ENCODE assay signal across 8 cellular contexts in genomic region chr1:156892190-156893047, GRCh38. TPM values are rescaled to one million over a fixed set of nuclear protein-coding genes. Genes with fewer than 3 reads are reported as not detected.
A peak's percentile ranks its signal among the peaks of the same experiment; 100 is the strongest.
DNase-seq lines count a peak whose midpoint lies in the region; ATAC-seq, FAIRE-seq and TF ChIP-seq lines count a peak whose summit lies in the region.

No MANE protein-coding gene starts in this region.

- intact Hi-C loops in gastrocnemius medialis (cut with DNase I; ENCODE audit: low total_unique reads): loop anchor here (1.0 to 10.0 kb wide), 3 partner anchors 28 to 228 kb away; partner anchors contain the start of gene LRRC71

- H3K4me3 ChIP-seq in CD4-positive, CD25-positive, alpha-beta regulatory T cell (ENCODE audit: low read depth, low read length): peak overlapping the region; percentile 44
- H3K4me3 ChIP-seq in astrocyte (ENCODE audit: insufficient read depth, low read depth, low read length) (peak overlapping the region; percentile 46), gastrocnemius medialis (peak overlapping the region; percentile 59 to 65 (median 62))

- H3K36me3 ChIP-seq in CD4-positive, CD25-positive, alpha-beta regulatory T cell (ENCODE audit: control insufficient read depth, insufficient read depth, low read length): no peaks in the 10 kb centered on the region
- H3K36me3 ChIP-seq in astrocyte (ENCODE audit: insufficient read depth, low read length) (no peaks in the 10 kb centered on the region), gastrocnemius medialis (no peaks in the 10 kb centered on the region)

- TF ChIP-seq CTCF in astrocyte (IDR thresholded peaks at IDR 0.05; ENCODE audit: insufficient read depth, low read depth, low read length): peak; percentile 69
- TF ChIP-seq CTCF in gastrocnemius medialis (IDR thresholded peaks at IDR 0.05 in 4 of 5, conservative IDR thresholded peaks at IDR 0.05 in 1 of 5): peak; percentile 58 to 89 (median 71)

- peak overlapping the region; percentile 82 for H3K4me2 ChIP-seq in astrocyte (ENCODE audit: low read length)

- peaks cover 0 to 1% (median 0%) of the 10 kb centered on the region in 7 donors for H3K9me3 Mint-ChIP-seq in CD4-positive, CD25-positive, alpha-beta regulatory T cell
- H3K9me3 Mint-ChIP-seq in astrocyte (ENCODE audit: unreplicated experiment): no peaks in the 10 kb centered on the region

- no peaks in the 10 kb centered on the region for H4K20me1 ChIP-seq in astrocyte (ENCODE audit: insufficient read depth, low read length)

- no peaks in the 10 kb centered on the region for H3K9me3 ChIP-seq in CD4-positive, CD25-positive, alpha-beta regulatory T cell (ENCODE audit: control insufficient read depth in 2 of 2, low read length in 2 of 2)
- H3K9me3 ChIP-seq in astrocyte (ENCODE audit: insufficient read depth, low read depth, low read length): no peaks in the 10 kb centered on the region
- H3K9me3 ChIP-seq in gastrocnemius medialis: no peaks in the 10 kb centered on the region

- H3K4me1 Mint-ChIP-seq in CD4-positive, CD25-positive, alpha-beta regulatory T cell: peaks cover 0 to 24% (median 15%) of the 10 kb centered on the region in 4 donors
- H3K4me1 Mint-ChIP-seq in astrocyte (ENCODE audit: low read depth, unreplicated experiment): peaks cover 28% of the 10 kb centered on the region

- H3K27me3 ChIP-seq in CD4-positive, CD25-positive, alpha-beta regulatory T cell (ENCODE audit: control insufficient read depth, insufficient read depth, low read length): peaks cover 6% of the 10 kb centered on the region
- H3K27me3 ChIP-seq in astrocyte (ENCODE audit: insufficient read depth, low read length): peaks cover 6% of the 10 kb centered on the region
- peaks cover 6 to 19% (median 17%) of the 10 kb centered on the region in 3 donors for H3K27me3 ChIP-seq in gastrocnemius medialis

- H3K27ac ChIP-seq in CD4-positive, CD25-positive, alpha-beta regulatory T cell (ENCODE audit: insufficient read depth, low read length, poor library complexity, severe bottlenecking): no peak overlapping the region
- H3K27ac ChIP-seq in astrocyte (ENCODE audit: low read depth, low read length): no peak overlapping the region
- H3K27ac ChIP-seq in gastrocnemius medialis: peak overlapping the region; percentile 86 to 94 (median 90)

- in situ Hi-C loops in gastrocnemius medialis (cut with MboI; ENCODE audit: low sequenced_read_pairs in 4 of 4): loop anchor here in 1 of 4 donors (25.0 kb wide), 1 partner anchor 205 kb away; the partner anchor contains the start of gene NES

- H3K4me1 ChIP-seq in CD4-positive, CD25-positive, alpha-beta regulatory T cell (ENCODE audit: control insufficient read depth, insufficient read depth, low read length, poor library complexity, severe bottlenecking): peaks cover 19% of the 10 kb centered on the region
- H3K4me1 ChIP-seq in astrocyte (ENCODE audit: insufficient read depth, low read length): peaks cover 44% of the 10 kb centered on the region
- H3K4me1 ChIP-seq in gastrocnemius medialis: peaks cover 11 to 12% of the 10 kb centered on the region in 2 donors

- peaks cover 17% of the 10 kb centered on the region for H3K79me2 ChIP-seq in astrocyte (ENCODE audit: insufficient read depth, low read length)

- H3K9ac ChIP-seq in astrocyte (ENCODE audit: low read length): peak overlapping the region; percentile 54

- DNase-seq in CD4-positive, CD25-positive, alpha-beta regulatory T cell: peak; percentile 68 to 86 (median 78)
- DNase-seq in H4 (ENCODE audit: low spot score) (peak; percentile 68), NCI-H1694 (lab: John Stamatoyannopoulos, UW) (peak; percentile 95), T1000 (lab: John Stamatoyannopoulos, UW) (peak; percentile 81), astrocyte (ENCODE audit: low read depth) (peak; percentile 67), hepatic stellate cell (ENCODE audit: low spot score) (peak; percentile 93), gastrocnemius medialis (peak; percentile 70 to 76)

- H2AFZ ChIP-seq in astrocyte (ENCODE audit: low read depth, low read length): peak overlapping the region; percentile 68

- no peak for TF ChIP-seq POLR2A in gastrocnemius medialis (IDR thresholded peaks at IDR 0.05)

- peaks cover 74% of the 10 kb centered on the region for H3K27me3 Mint-ChIP-seq in CD4-positive, CD25-positive, alpha-beta regulatory T cell
- H3K27me3 Mint-ChIP-seq in astrocyte (ENCODE audit: low read depth, unreplicated experiment): peaks cover 36% of the 10 kb centered on the region

- ATAC-seq in CD4-positive, CD25-positive, alpha-beta regulatory T cell (ENCODE audit: low read depth in 2 of 2): peak; percentile 81 to 87
- peak; percentile 70 to 78 for ATAC-seq in gastrocnemius medialis
- ATAC-seq in GM21526 (IDR thresholded peaks at IDR 0.05; ENCODE audit: low FRiP score, unreplicated experiment): no peak

- peak overlapping the region; percentile 36 to 86 (median 76) for H3K4me3 Mint-ChIP-seq in CD4-positive, CD25-positive, alpha-beta regulatory T cell
- H3K4me3 Mint-ChIP-seq in astrocyte (ENCODE audit: unreplicated experiment): peak overlapping the region; percentile 79

- H3K27ac Mint-ChIP-seq in CD4-positive, CD25-positive, alpha-beta regulatory T cell: peak overlapping the region in 1 of 3 donors; percentile 69
- H3K27ac Mint-ChIP-seq in astrocyte (ENCODE audit: unreplicated experiment): no peak overlapping the region

- no peak for FAIRE-seq in astrocyte (lab: Jason Lieb, UNC)

- H3K36me3 Mint-ChIP-seq in CD4-positive, CD25-positive, alpha-beta regulatory T cell: peaks cover 4% of the 10 kb centered on the region
- no peaks in the 10 kb centered on the region for H3K36me3 Mint-ChIP-seq in astrocyte (ENCODE audit: low read depth, unreplicated experiment)

RNA-seq across cellular contexts. Expression of gene PEAR1, which starts 1.1 kb away (rescaled TPM):
- 1.3 TPM for total RNA-seq in CD4-positive, CD25-positive, alpha-beta regulatory T cell
- not detected for polyA plus RNA-seq in CD4-positive, CD25-positive, alpha-beta regulatory T cell
- not detected in 2 replicates for total RNA-seq in H4 (2014; rRNA removed; shearing (Covaris generic))
- total RNA-seq in astrocyte (8.5 and 17.3 TPM in 2 replicates), gastrocnemius medialis (10 to 100 TPM in 1 of 4 donors, 1 to 10 TPM in 3; 4.3 to 11.2 (median 6.0) TPM)

RNA-seq across cellular contexts. Expression of gene LRRC71, which starts 28.0 kb away (rescaled TPM):
- not detected for total RNA-seq in CD4-positive, CD25-positive, alpha-beta regulatory T cell
- polyA plus RNA-seq in CD4-positive, CD25-positive, alpha-beta regulatory T cell: not detected
- not detected in 2 replicates for total RNA-seq in H4 (2014; rRNA removed; shearing (Covaris generic))
- 0.14 TPM in 1 of 2 replicates, not detected in the other for total RNA-seq in astrocyte
- not detected for total RNA-seq in gastrocnemius medialis

RNA-seq across cellular contexts. Expression of gene NTRK1, which starts 31.8 kb away (rescaled TPM):
- 0.91 TPM for total RNA-seq in CD4-positive, CD25-positive, alpha-beta regulatory T cell
- under 1 TPM in 3 of 4 donors, not detected in 1; 0.06 to 0.44 (median 0.10) TPM for polyA plus RNA-seq in CD4-positive, CD25-positive, alpha-beta regulatory T cell
- total RNA-seq in H4 (2014; rRNA removed; shearing (Covaris generic)): 0.10 TPM in 1 of 2 replicates, not detected in the other
- 0.10 and 0.27 TPM in 2 replicates for total RNA-seq in astrocyte
- total RNA-seq in gastrocnemius medialis: under 1 TPM in 2 of 4 donors, not detected in 2; 0.13 to 0.22 TPM

RNA-seq across cellular contexts. Expression of gene INSRR, which starts 33.5 kb away (rescaled TPM):
- total RNA-seq in CD4-positive, CD25-positive, alpha-beta regulatory T cell: 0.07 TPM
- not detected for polyA plus RNA-seq in CD4-positive, CD25-positive, alpha-beta regulatory T cell
- not detected in 2 replicates for total RNA-seq in H4 (2014; rRNA removed; shearing (Covaris generic))
- total RNA-seq in astrocyte (0.05 TPM in 1 of 2 replicates, not detected in the other), gastrocnemius medialis (not detected)

Comparison
In these comparisons a context has a peak if more than half of its experiments do, and no peak if none do; other contexts are left out.
1. H3K27ac ChIP-seq: peak in gastrocnemius medialis (4 of 4); none in CD4-positive, CD25-positive, alpha-beta regulatory T cell (single experiment) and astrocyte (single experiment).
2. Peak in every context shown above with its lines, with median percentiles within 50 percentile points of each other: DNase-seq and H3K4me3 ChIP-seq.